In the genomic region with DNA sequence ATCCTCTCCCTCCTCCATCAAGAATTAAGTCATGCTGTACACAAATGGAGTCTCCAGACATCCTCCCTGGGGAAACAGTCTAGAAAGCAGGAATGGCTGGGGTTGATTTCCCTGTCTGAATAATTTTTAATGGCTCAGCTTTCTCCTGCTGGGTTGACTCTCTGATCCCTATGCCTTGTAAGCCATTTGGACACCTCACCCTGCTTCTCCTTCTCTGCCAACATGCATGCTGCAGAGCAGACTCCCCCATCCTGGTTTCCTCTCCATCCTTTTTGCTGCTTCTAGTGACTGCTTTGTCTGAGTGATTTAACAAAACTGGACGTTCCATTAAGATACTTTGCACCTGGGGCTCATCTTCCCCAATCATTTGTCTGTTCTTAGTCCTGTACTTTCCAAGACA, we compare ENCODE assay signal across 20 cellular contexts. TPM values are rescaled to one million over a fixed set of nuclear protein-coding genes. Genes with fewer than 3 reads are reported as not detected.
DNase-seq lines count a peak whose midpoint lies in the region; TF ChIP-seq lines count a peak whose summit lies in the region.
"Had no signal": no experiment of that assay in that cellular context is flagged by ENCODE, and none has a peak within 500 bp of the region (broad histone marks: within the 10 kb centered on the region; RNA-seq: fewer than 3 reads in every experiment).

No MANE protein-coding gene starts in this region.

- H3K9me3 Mint-ChIP-seq in endodermal cell (peaks cover 17% of the 10 kb centered on the region), neural crest cell (no peaks in the 10 kb centered on the region)
- H3K9me3 Mint-ChIP-seq: CD4-positive, alpha-beta T cell; CD8-positive, alpha-beta memory T cell; H9 had no signal

- H3K27ac Mint-ChIP-seq in endodermal cell (no peak overlapping the region), neural crest cell (ENCODE audit: unreplicated experiment) (peak overlapping the region; percentile 9)
- H3K27ac Mint-ChIP-seq: CD14-positive monocyte; CD4-positive, alpha-beta T cell; H9 had no signal

- no peak overlapping the region for H3K27ac ChIP-seq in endodermal cell (ENCODE audit: low read depth, low read length)
- H3K27ac ChIP-seq in ascending aorta = no peak overlapping the region
- H3K27ac ChIP-seq: A549; BLaER1 treated with 17β-estradiol and CSF1 and Interleukin-3, amounts not matched to agents 10 nM and 100 nM; GM23248 had no signal

- no peak overlapping the region for H3K9ac ChIP-seq in endodermal cell (ENCODE audit: extremely low read depth, low read length, poor library complexity, severe bottlenecking)
- H3K9ac ChIP-seq: BLaER1 treated with 17β-estradiol and CSF1 and Interleukin-3, amounts not matched to agents 10 nM and 100 nM; GM23248 had no signal

- peaks cover 47% of the 10 kb centered on the region for H3K27me3 Mint-ChIP-seq in endodermal cell (ENCODE audit: insufficient read depth)
- peaks cover 30% of the 10 kb centered on the region for H3K27me3 Mint-ChIP-seq in neural crest cell (ENCODE audit: low read depth)

- peaks cover 1% of the 10 kb centered on the region for H3K36me3 Mint-ChIP-seq in endodermal cell (ENCODE audit: low read depth)
- no peaks in the 10 kb centered on the region for H3K36me3 Mint-ChIP-seq in neural crest cell (ENCODE audit: low read depth)
- H3K36me3 Mint-ChIP-seq: CD14-positive monocyte; CD8-positive, alpha-beta memory T cell had no signal

- no peak overlapping the region for H3K4me3 ChIP-seq in endodermal cell (ENCODE audit: low read length)
- H3K4me3 ChIP-seq in ascending aorta = no peak overlapping the region
- H3K4me3 ChIP-seq: A549; BLaER1 treated with 17β-estradiol and CSF1 and Interleukin-3, amounts not matched to agents 10 nM and 100 nM; GM23248 had no signal

- H3K9me3 ChIP-seq in endodermal cell (ENCODE audit: control insufficient read depth, low read length) = peaks cover 19% of the 10 kb centered on the region
- no peaks in the 10 kb centered on the region for H3K9me3 ChIP-seq in ascending aorta
- H3K9me3 ChIP-seq: A549, BE2C had no signal

- WGBS in endodermal cell (ENCODE audit: insufficient coverage in 1 of 2, insufficient read length in 1 of 2), 2 experiments = 88 to 100% methylated on average over 1 of the region's 1 CpG

- no peaks in the 10 kb centered on the region for H3K36me3 ChIP-seq in endodermal cell (ENCODE audit: control insufficient read depth, insufficient read depth, low read length)
- H3K36me3 ChIP-seq in ascending aorta = no peaks in the 10 kb centered on the region
- H3K36me3 ChIP-seq: BE2C; BLaER1 treated with 17β-estradiol and CSF1 and Interleukin-3, amounts not matched to agents 10 nM and 100 nM had no signal

- TF ChIP-seq CTCF in endodermal cell (conservative IDR thresholded peaks at IDR 0.05) (no peak), neural crest cell (conservative IDR thresholded peaks at IDR 0.05) (no peak), ascending aorta (IDR thresholded peaks at IDR 0.05) (no peak)

- no peak overlapping the region for H3K4me3 Mint-ChIP-seq in endodermal cell
- no peak overlapping the region for H3K4me3 Mint-ChIP-seq in neural crest cell
- H3K4me3 Mint-ChIP-seq: CD14-positive monocyte; CD4-positive, alpha-beta T cell; CD8-positive, alpha-beta memory T cell; H9 had no signal

- H3K27me3 ChIP-seq in endodermal cell (ENCODE audit: control insufficient read depth, insufficient read depth, low read length, poor library complexity, severe bottlenecking) = peaks cover 55% of the 10 kb centered on the region
- H3K27me3 ChIP-seq in ascending aorta = no peaks in the 10 kb centered on the region

- H3K4me1 Mint-ChIP-seq in endodermal cell (peaks cover 5% of the 10 kb centered on the region), neural crest cell (peaks cover 4% of the 10 kb centered on the region)
- H3K4me1 Mint-ChIP-seq: CD14-positive monocyte; CD8-positive, alpha-beta memory T cell had no signal

- in situ Hi-C loops in G401 (cut with HindIII; ENCODE audit: low sequenced_read_pairs) = no loop called here

- DNase-seq in G401 (ENCODE audit: low spot score) (peak; percentile 79), NCI-H69 (lab: John Stamatoyannopoulos, UW) (peak; percentile 52), endodermal cell (peak; percentile 3), neural crest cell (ENCODE audit: low read depth, low spot score) (no peak), hippocampal formation (lab: John Stamatoyannopoulos, UW) (no peak), cortex of kidney (lab: John Stamatoyannopoulos, UW) (no peak), ascending aorta (ENCODE audit: low spot score in 2 of 2) (no peak)
- DNase-seq: 8988T; ACHN; AML-193; BE2C; CD4-positive, alpha-beta T cell; CD8-positive, alpha-beta memory T cell; DMS53; DMS79 treated with DMSO at 0.1 percent for 48 hours; GM23248; H9 had no signal

- intact Hi-C loops in ascending aorta (cut with DNase I) = no loop called here

- H3K4me1 ChIP-seq in endodermal cell (ENCODE audit: control insufficient read depth, insufficient read depth, low read length) = peaks cover 2% of the 10 kb centered on the region
- H3K4me1 ChIP-seq in ascending aorta = no peaks in the 10 kb centered on the region
- H3K4me1 ChIP-seq: A549, BE2C had no signal

RNA-seq across cellular contexts. Expression of a gene that starts 22.2 kb away (rescaled TPM):
- not detected in 2 replicates for total RNA-seq in G401 (2014; rRNA removed; shearing (Covaris generic))
- 1 to 10 TPM; 6.5 to 8.8 TPM for total RNA-seq in endodermal cell
- polyA plus RNA-seq in endodermal cell (2013, experiment 1 of 2) = 0.18 TPM
- 0.17 TPM for polyA plus RNA-seq in endodermal cell (2013, experiment 2 of 2)
- not detected in 2 replicates for total RNA-seq in neural crest cell
- 0.11 TPM for total RNA-seq in ascending aorta
- total RNA-seq: CD4-positive, alpha-beta T cell; GM23248; H9 had no signal
- polyA plus RNA-seq: CD14-positive monocyte; CD8-positive, alpha-beta memory T cell; GM23248 had no signal

Comparison
In these comparisons a context has a peak if more than half of its experiments do, and no peak if none do; other contexts are left out.
1. DNase-seq: peak in G401 (single experiment), NCI-H69 (single experiment) and endodermal cell (single experiment); none in neural crest cell (single experiment), hippocampal formation (0 of 2), cortex of kidney (single experiment) and ascending aorta (0 of 2).